Comparison of ENCODE assay signal across 12 cellular contexts in genomic region chr2:18940184-18940583, GRCh38.
DNase-seq lines count a peak whose midpoint lies in the region; ATAC-seq and FAIRE-seq lines count a peak whose summit lies in the region.
"Had no signal": no experiment of that assay in that cellular context is flagged by ENCODE, and none has a peak within 500 bp of the region (broad histone marks: within the 10 kb centered on the region; RNA-seq: fewer than 3 reads in every experiment).

No MANE protein-coding gene starts in this region.

- FAIRE-seq in RCC 7860 (lab: Jason Lieb, UNC): no peak

- DNase-seq in NAMALWA (ENCODE audit: low spot score): peak; percentile 14
- no peak for DNase-seq in D341Med (ENCODE audit: low spot score)
- DNase-seq in stimulated activated CD4-positive, alpha-beta T cell treated with anti-CD3 and anti-CD28 coated beads, Interleukin-4, amount 100 ng/mL, for 1 hour: no peak
- no peak for DNase-seq in NCI-H345 (lab: John Stamatoyannopoulos, UW)
- DNase-seq in RCC 7860 (ENCODE audit: low spot score): no peak
- DNase-seq: cortex of kidney, NCI-H2081, PC-9, T-helper 9 cell had no signal

- ATAC-seq in GM18519 (IDR thresholded peaks at IDR 0.05; ENCODE audit: low FRiP score, unreplicated experiment) (peak; percentile 92), GM21381 (IDR thresholded peaks at IDR 0.05; ENCODE audit: unreplicated experiment) (peak; percentile 84), HG03025 (IDR thresholded peaks at IDR 0.05; ENCODE audit: low FRiP score, unreplicated experiment) (peak; percentile 98)
